ENCODE assay signal across 1 cellular context in the genomic region with DNA sequence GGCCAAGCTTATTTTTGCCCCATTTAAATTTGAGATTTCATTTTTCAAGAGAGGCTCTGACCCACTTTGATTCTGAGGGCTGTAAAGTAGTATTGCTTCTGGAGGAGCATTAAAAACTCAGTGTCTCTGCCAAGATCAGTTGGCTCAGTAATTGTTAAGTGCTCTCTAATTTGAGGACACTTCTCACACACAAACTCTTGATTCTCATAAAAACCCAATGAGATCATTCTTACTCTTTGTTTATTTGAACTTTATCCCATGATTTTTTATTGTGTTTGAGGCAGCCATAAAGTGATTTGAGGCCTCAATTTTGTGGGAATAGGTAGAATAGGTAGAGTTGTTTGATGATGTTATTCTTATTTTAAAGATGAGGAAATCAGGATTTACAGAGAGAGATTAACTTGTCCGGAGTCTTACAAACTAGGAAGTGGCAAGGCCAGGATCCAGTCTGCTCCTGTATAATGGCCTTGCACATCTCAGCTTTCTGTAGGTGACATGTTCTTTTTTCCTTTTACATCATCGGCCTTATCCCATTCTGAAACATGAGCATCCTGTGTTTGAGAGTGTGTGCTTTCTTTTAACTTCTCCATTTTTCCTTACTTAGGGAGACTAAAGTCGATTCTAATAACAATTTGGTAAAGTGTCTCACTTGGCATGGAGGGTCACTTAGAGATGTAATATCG.
TF ChIP-seq lines count a peak whose summit lies in the region.

No MANE protein-coding gene starts in this region.

TF ChIP-seq in HEK293, 187 proteins besides CTCF, POLR2A, EP300 and RAD21 (continued from another document and continues in another):
- no peak for TF ChIP-seq ZNF266 (tag by site-specific recombination; IDR thresholded peaks at IDR 0.05; ENCODE audit: low read depth)
- peak; percentile 96 for TF ChIP-seq FEZF1 (tag by site-specific recombination; IDR thresholded peaks at IDR 0.05)
- TF ChIP-seq IKZF3 (tag by site-specific recombination; IDR thresholded peaks at IDR 0.05) = peak; percentile 96
- peak; percentile 87 for TF ChIP-seq SP7 (tag by site-specific recombination; IDR thresholded peaks at IDR 0.05)
- TF ChIP-seq ZNF394 (tag by site-specific recombination; IDR thresholded peaks at IDR 0.05; ENCODE audit: borderline replicate concordance) = peak; percentile 74; the same call in 1 of the 2 replicates
- TF ChIP-seq ZNF707 (tag by site-specific recombination; IDR thresholded peaks at IDR 0.05) = no peak
- no peak for TF ChIP-seq KLF9 (tag by site-specific recombination; IDR thresholded peaks at IDR 0.05; ENCODE audit: low read depth)
- no peak for TF ChIP-seq ZNF747 (tag by site-specific recombination; IDR thresholded peaks at IDR 0.05)
- peak; percentile 87; the same call in 1 of the 2 replicates for TF ChIP-seq ZSCAN23 (tag by site-specific recombination; IDR thresholded peaks at IDR 0.05)
- TF ChIP-seq ZNF473 (tag by site-specific recombination; IDR thresholded peaks at IDR 0.05) = no peak
- TF ChIP-seq ZEB2 (tag by site-specific recombination; IDR thresholded peaks at IDR 0.05) = peak; percentile 99
- peak; percentile 91 for TF ChIP-seq ZBTB6 (tag by site-specific recombination; IDR thresholded peaks at IDR 0.05)
- peak; percentile 95 for TF ChIP-seq ZNF580 (tag by site-specific recombination; IDR thresholded peaks at IDR 0.05)
- no peak for TF ChIP-seq ZNF133 (tag by site-specific recombination; IDR thresholded peaks at IDR 0.05)
- TF ChIP-seq ZNF785 (tag by site-specific recombination; IDR thresholded peaks at IDR 0.05) = no peak
- peak; percentile 86 for TF ChIP-seq ZBTB44 (tag by site-specific recombination; IDR thresholded peaks at IDR 0.05)
- no peak for TF ChIP-seq HOXA7 (CRISPR knock-in tag; IDR thresholded peaks at IDR 0.05; ENCODE audit: borderline replicate concordance)
- TF ChIP-seq ZNF121 (tag by site-specific recombination; IDR thresholded peaks at IDR 0.05) = no peak
- no peak for TF ChIP-seq ZNF354C (tag by site-specific recombination; IDR thresholded peaks at IDR 0.05; ENCODE audit: borderline replicate concordance, low read depth)
- TF ChIP-seq ZNF677 (tag by site-specific recombination; IDR thresholded peaks at IDR 0.05) = 0 out of 2 replicates have a peak, but pooled peaks have one; percentile 33
- peak; percentile 77; the same call in 1 of the 2 replicates for TF ChIP-seq ZNF660 (tag by site-specific recombination; IDR thresholded peaks at IDR 0.05)
- TF ChIP-seq, protein P1, sequence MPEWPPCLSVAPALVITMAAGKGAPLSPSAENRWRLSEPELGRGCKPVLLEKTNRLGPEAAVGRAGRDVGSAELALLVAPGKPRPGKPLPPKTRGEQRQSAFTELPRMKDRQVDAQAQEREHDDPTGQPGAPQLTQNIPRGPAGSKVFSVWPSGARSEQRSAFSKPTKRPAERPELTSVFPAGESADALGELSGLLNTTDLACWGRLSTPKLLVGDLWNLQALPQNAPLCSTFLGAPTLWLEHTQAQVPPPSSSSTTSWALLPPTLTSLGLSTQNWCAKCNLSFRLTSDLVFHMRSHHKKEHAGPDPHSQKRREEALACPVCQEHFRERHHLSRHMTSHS (tag by site-specific recombination; IDR thresholded peaks at IDR 0.05) = no peak
- TF ChIP-seq ZNF350 (tag by site-specific recombination; IDR thresholded peaks at IDR 0.05) = no peak
- peak; percentile 58 for TF ChIP-seq PATZ1 (tag by site-specific recombination; IDR thresholded peaks at IDR 0.05)
- no peak for TF ChIP-seq ZNF311 (tag by site-specific recombination; IDR thresholded peaks at IDR 0.05; ENCODE audit: borderline replicate concordance)
- peak; percentile 44; the same call in 1 of the 2 replicates for TF ChIP-seq ZNF10 (tag by site-specific recombination; IDR thresholded peaks at IDR 0.05)
- TF ChIP-seq SP3 (tag by site-specific recombination; IDR thresholded peaks at IDR 0.05) = no peak
- peak; percentile 73; the same call in 1 of the 2 replicates for TF ChIP-seq MZF1 (tag by site-specific recombination; IDR thresholded peaks at IDR 0.05; ENCODE audit: borderline replicate concordance)
- no peak for TF ChIP-seq ZNF280C (tag by site-specific recombination; IDR thresholded peaks at IDR 0.05)
- TF ChIP-seq ZNF561 (tag by site-specific recombination; IDR thresholded peaks at IDR 0.05; ENCODE audit: borderline replicate concordance) = peak; percentile 83
- TF ChIP-seq ZNF521 (tag by site-specific recombination; IDR thresholded peaks at IDR 0.05) = no peak
- TF ChIP-seq ZFP69B (tag by site-specific recombination; IDR thresholded peaks at IDR 0.05) = no peak; the same call in 1 of the 2 replicates
- TF ChIP-seq ZNF292 (tag by site-specific recombination; IDR thresholded peaks at IDR 0.05; ENCODE audit: borderline replicate concordance, low read depth) = no peak
- TF ChIP-seq, protein P2, sequence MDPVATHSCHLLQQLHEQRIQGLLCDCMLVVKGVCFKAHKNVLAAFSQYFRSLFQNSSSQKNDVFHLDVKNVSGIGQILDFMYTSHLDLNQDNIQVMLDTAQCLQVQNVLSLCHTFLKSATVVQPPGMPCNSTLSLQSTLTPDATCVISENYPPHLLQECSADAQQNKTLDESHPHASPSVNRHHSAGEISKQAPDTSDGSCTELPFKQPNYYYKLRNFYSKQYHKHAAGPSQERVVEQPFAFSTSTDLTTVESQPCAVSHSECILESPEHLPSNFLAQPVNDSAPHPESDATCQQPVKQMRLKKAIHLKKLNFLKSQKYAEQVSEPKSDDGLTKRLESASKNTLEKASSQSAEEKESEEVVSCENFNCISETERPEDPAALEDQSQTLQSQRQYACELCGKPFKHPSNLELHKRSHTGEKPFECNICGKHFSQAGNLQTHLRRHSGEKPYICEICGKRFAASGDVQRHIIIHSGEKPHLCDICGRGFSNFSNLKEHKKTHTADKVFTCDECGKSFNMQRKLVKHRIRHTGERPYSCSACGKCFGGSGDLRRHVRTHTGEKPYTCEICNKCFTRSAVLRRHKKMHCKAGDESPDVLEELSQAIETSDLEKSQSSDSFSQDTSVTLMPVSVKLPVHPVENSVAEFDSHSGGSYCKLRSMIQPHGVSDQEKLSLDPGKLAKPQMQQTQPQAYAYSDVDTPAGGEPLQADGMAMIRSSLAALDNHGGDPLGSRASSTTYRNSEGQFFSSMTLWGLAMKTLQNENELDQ (tag by site-specific recombination; IDR thresholded peaks at IDR 0.05; ENCODE audit: low read depth) = peak; percentile 25; the same call in 1 of the 2 replicates
- peak; percentile 57; the same call in 1 of the 2 replicates for TF ChIP-seq ZNF184 (tag by site-specific recombination; IDR thresholded peaks at IDR 0.05)
- TF ChIP-seq HOXD13 (CRISPR knock-in tag; IDR thresholded peaks at IDR 0.05; ENCODE audit: borderline replicate concordance) = peak; percentile 70; the same call in 1 of the 2 replicates
- TF ChIP-seq, protein P3, sequence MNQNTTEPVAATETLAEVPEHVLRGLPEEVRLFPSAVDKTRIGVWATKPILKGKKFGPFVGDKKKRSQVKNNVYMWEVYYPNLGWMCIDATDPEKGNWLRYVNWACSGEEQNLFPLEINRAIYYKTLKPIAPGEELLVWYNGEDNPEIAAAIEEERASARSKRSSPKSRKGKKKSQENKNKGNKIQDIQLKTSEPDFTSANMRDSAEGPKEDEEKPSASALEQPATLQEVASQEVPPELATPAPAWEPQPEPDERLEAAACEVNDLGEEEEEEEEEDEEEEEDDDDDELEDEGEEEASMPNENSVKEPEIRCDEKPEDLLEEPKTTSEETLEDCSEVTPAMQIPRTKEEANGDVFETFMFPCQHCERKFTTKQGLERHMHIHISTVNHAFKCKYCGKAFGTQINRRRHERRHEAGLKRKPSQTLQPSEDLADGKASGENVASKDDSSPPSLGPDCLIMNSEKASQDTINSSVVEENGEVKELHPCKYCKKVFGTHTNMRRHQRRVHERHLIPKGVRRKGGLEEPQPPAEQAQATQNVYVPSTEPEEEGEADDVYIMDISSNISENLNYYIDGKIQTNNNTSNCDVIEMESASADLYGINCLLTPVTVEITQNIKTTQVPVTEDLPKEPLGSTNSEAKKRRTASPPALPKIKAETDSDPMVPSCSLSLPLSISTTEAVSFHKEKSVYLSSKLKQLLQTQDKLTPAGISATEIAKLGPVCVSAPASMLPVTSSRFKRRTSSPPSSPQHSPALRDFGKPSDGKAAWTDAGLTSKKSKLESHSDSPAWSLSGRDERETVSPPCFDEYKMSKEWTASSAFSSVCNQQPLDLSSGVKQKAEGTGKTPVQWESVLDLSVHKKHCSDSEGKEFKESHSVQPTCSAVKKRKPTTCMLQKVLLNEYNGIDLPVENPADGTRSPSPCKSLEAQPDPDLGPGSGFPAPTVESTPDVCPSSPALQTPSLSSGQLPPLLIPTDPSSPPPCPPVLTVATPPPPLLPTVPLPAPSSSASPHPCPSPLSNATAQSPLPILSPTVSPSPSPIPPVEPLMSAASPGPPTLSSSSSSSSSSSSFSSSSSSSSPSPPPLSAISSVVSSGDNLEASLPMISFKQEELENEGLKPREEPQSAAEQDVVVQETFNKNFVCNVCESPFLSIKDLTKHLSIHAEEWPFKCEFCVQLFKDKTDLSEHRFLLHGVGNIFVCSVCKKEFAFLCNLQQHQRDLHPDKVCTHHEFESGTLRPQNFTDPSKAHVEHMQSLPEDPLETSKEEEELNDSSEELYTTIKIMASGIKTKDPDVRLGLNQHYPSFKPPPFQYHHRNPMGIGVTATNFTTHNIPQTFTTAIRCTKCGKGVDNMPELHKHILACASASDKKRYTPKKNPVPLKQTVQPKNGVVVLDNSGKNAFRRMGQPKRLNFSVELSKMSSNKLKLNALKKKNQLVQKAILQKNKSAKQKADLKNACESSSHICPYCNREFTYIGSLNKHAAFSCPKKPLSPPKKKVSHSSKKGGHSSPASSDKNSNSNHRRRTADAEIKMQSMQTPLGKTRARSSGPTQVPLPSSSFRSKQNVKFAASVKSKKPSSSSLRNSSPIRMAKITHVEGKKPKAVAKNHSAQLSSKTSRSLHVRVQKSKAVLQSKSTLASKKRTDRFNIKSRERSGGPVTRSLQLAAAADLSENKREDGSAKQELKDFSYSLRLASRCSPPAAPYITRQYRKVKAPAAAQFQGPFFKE (tag by site-specific recombination; IDR thresholded peaks at IDR 0.05; ENCODE audit: borderline replicate concordance) = no peak
- TF ChIP-seq, protein P4, sequence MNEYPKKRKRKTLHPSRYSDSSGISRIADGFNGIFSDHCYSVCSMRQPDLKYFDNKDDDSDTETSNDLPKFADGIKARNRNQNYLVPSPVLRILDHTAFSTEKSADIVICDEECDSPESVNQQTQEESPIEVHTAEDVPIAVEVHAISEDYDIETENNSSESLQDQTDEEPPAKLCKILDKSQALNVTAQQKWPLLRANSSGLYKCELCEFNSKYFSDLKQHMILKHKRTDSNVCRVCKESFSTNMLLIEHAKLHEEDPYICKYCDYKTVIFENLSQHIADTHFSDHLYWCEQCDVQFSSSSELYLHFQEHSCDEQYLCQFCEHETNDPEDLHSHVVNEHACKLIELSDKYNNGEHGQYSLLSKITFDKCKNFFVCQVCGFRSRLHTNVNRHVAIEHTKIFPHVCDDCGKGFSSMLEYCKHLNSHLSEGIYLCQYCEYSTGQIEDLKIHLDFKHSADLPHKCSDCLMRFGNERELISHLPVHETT (tag by site-specific recombination; IDR thresholded peaks at IDR 0.05) = peak; percentile 92
- peak; percentile 92; the same call in 1 of the 2 replicates for TF ChIP-seq ZSCAN30 (tag by site-specific recombination; IDR thresholded peaks at IDR 0.05)
- no peak for TF ChIP-seq ZNF138 (tag by site-specific recombination; IDR thresholded peaks at IDR 0.05; ENCODE audit: borderline replicate concordance)
